8 cellular contexts compared by ENCODE assay signal in the genomic region with DNA sequence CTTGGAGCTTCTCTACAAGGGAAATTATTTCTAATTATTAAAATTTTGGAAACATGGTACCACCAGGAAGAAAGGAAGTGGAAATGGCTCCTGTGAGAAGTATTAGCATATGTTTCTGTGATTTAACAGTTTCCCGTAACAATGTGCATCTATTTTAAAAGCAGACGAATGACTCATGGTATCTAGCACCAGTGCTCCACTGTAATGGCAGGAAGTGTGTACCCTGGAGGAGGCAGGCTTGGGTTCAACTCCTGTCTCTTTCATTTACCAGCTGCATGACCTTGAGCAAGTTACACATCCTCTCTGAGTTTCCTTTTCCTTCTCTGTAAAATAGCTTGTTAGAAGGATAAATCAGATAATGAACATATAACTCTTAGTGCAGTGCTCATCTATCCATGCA. TPM values are rescaled to one million over a fixed set of nuclear protein-coding genes. Genes with fewer than 3 reads are reported as not detected.
DNase-seq lines count a peak whose midpoint lies in the region; ATAC-seq and TF ChIP-seq lines count a peak whose summit lies in the region.

No MANE protein-coding gene starts in this region.

- H3K36me3 Mint-ChIP-seq in MCF 10A (ENCODE audit: insufficient read depth, unreplicated experiment): no peaks in the 10 kb centered on the region

- H3K27ac Mint-ChIP-seq in MCF 10A (ENCODE audit: low read depth, unreplicated experiment): no peak overlapping the region

- no peak for TF ChIP-seq POLR2A in breast epithelium (IDR thresholded peaks at IDR 0.05)

- POLR2A ChIA-PET in MCF 10A (lab: Yijun Ruan, JAX): interaction anchor here (0.7 kb wide), 3 partner anchors 10 to 459 kb away, joined by 3 read pairs; no protein-coding TSS in a partner anchor

- H3K4me1 Mint-ChIP-seq in MCF 10A (ENCODE audit: insufficient read depth, unreplicated experiment): peaks cover 38% of the 10 kb centered on the region

- intact Hi-C loops in MCF 10A (cut with micrococcal nuclease) (no loop called here), breast epithelium (cut with DNase I; ENCODE audit: low total_unique reads) (no loop called here)

- no peak overlapping the region for H3K4me3 Mint-ChIP-seq in MCF 10A (ENCODE audit: unreplicated experiment)

- no TSS peak for BruUV-seq in MCF 10A (replicated peaks; lab: Mats Ljungman, UMichigan)

- no peaks in the 10 kb centered on the region for H3K27me3 ChIP-seq in breast epithelium
- H3K27me3 ChIP-seq in RWPE2 (ENCODE audit: insufficient read depth, poor library complexity, severe bottlenecking): no peaks in the 10 kb centered on the region

- no peaks in the 10 kb centered on the region for H3K9me3 Mint-ChIP-seq in MCF 10A (ENCODE audit: unreplicated experiment)

- H3K27ac ChIP-seq in breast epithelium (no peak overlapping the region), RWPE2 (ENCODE audit: poor library complexity, severe bottlenecking) (peak overlapping the region; percentile 35)

- DNase-seq in MCF 10A (ENCODE audit: unreplicated experiment): peak; percentile 71
- no peak for DNase-seq in breast epithelium (ENCODE audit: low spot score in 2 of 2)
- DNase-seq in RWPE2 (ENCODE audit: low spot score): no peak
- DNase-seq in fibroblast of gingiva (ENCODE audit: low read depth): peak; percentile 65
- DNase-seq in stromal cell of bone marrow (ENCODE audit: low read depth): peak; percentile 53
- DNase-seq in OCI-M1 (lab: John Stamatoyannopoulos, UW): no peak
- no peak for DNase-seq in DMS79 (lab: John Stamatoyannopoulos, UW)

- TF ChIP-seq CTCF in MCF 10A (IDR thresholded peaks at IDR 0.05; ENCODE audit: unreplicated experiment): no peak
- no peak for TF ChIP-seq CTCF in breast epithelium (IDR thresholded peaks at IDR 0.05)
- TF ChIP-seq CTCF in RWPE2 (IDR thresholded peaks at IDR 0.05; ENCODE audit: poor library complexity, severe bottlenecking): no peak

- CTCF ChIA-PET in MCF 10A (lab: Yijun Ruan, JAX): interaction anchor here (0.5 to 1.2 kb wide), 4 partner anchors 36 to 556 kb away, joined by 3 to 4 read pairs (median 4); no protein-coding TSS in a partner anchor

- ATAC-seq in RWPE2 (ENCODE audit: low read depth): peak; percentile 27; the same call in 1 of the 3 replicates
- no peak for ATAC-seq in HG03439 (IDR thresholded peaks at IDR 0.05; ENCODE audit: unreplicated experiment)

- H3K4me3 ChIP-seq in breast epithelium (no peak overlapping the region), RWPE2 (ENCODE audit: severe bottlenecking) (no peak overlapping the region)

- H3K27me3 Mint-ChIP-seq in MCF 10A (ENCODE audit: insufficient read depth, unreplicated experiment): no peaks in the 10 kb centered on the region

- H3K4me1 ChIP-seq in breast epithelium: peaks cover 0 to 4% of the 10 kb centered on the region in 2 donors
- peaks cover 27% of the 10 kb centered on the region for H3K4me1 ChIP-seq in RWPE2 (ENCODE audit: insufficient read depth, poor library complexity, severe bottlenecking)

- H3K9me3 ChIP-seq in breast epithelium: no peaks in the 10 kb centered on the region
- H3K9me3 ChIP-seq in RWPE2 (ENCODE audit: severe bottlenecking): no peaks in the 10 kb centered on the region

- no peaks in the 10 kb centered on the region for H3K36me3 ChIP-seq in breast epithelium
- no peaks in the 10 kb centered on the region for H3K36me3 ChIP-seq in RWPE2 (ENCODE audit: low read depth)

RNA-seq across cellular contexts. Expression of a gene that starts 41.0 kb away (rescaled TPM):
- total RNA-seq in MCF 10A (2022) (not detected in 2 replicates), breast epithelium (10 to 100 TPM; 30.9 to 61.8 (median 51.8) TPM)

Comparison
In these comparisons a context has a peak if more than half of its experiments do, and no peak if none do; other contexts are left out.
1. DNase-seq: peak in MCF 10A (single experiment), fibroblast of gingiva (single experiment) and stromal cell of bone marrow (single experiment); none in breast epithelium (0 of 2), RWPE2 (single experiment), OCI-M1 (single experiment) and DMS79 (single experiment).
2. RNA of a gene that starts 41.0 kb away (total RNA-seq): 30.9 to 61.8 TPM in breast epithelium; not detected in MCF 10A; every median in the first group is over 10 times any median in the second.